In genomic region chr16:82653550-82654511, GRCh38 we compare ENCODE assay signal across 8 cellular contexts. TPM values are rescaled to one million over a fixed set of nuclear protein-coding genes. Genes with fewer than 3 reads are reported as not detected.
DNase-seq lines count a peak whose midpoint lies in the region; ATAC-seq lines count a peak whose summit lies in the region.

No MANE protein-coding gene starts in this region.

- in situ Hi-C loops in KBM-7 (cut with MboI; ENCODE audit: low pct_unique_long_range_greater_than_20kb, low sequenced_read_pairs), result no loop called here

- ATAC-seq in GM21786 (IDR thresholded peaks at IDR 0.05; ENCODE audit: unreplicated experiment) (peak; percentile 76), left cardiac atrium (peak; percentile 76 to 94)

- peak; percentile 86 for DNase-seq in GM03348 (ENCODE audit: low spot score)
- peak; percentile 83 for DNase-seq in KBM-7
- peak; percentile 25 for DNase-seq in activated T-cell treated with anti-CD3 and anti-CD28 coated beads, Interleukin-2, amount 50 U/mL, for 1 hour
- no peak for DNase-seq in left cardiac atrium
- peak; percentile 15 for DNase-seq in stimulated activated CD8-positive, alpha-beta memory T cell treated with anti-CD3 and anti-CD28 coated beads, Interleukin-15, amount 100 ng/mL, for 1 hour (ENCODE audit: low read depth)
- no peak for DNase-seq in NCI-H1930 (lab: John Stamatoyannopoulos, UW)
- no peak for DNase-seq in NCI-H524 (lab: John Stamatoyannopoulos, UW)

- intact Hi-C loops in left cardiac atrium (cut with DNase I), result no loop called here

RNA-seq across cellular contexts. Expression of gene CDH13, which starts 27.1 kb away (rescaled TPM):
- 100 to 1,000 TPM in 1 of 2 donors, 10 to 100 TPM in 1; 68.6 to 100 TPM for total RNA-seq in left cardiac atrium

Comparison
In these comparisons a context has a peak if more than half of its experiments do, and no peak if none do; other contexts are left out.
1. DNase-seq: peak in GM03348 (single experiment), KBM-7 (single experiment), activated T-cell treated with anti-CD3 and anti-CD28 coated beads, Interleukin-2, amount 50 U/mL, for 1 hour (single experiment) and stimulated activated CD8-positive, alpha-beta memory T cell treated with anti-CD3 and anti-CD28 coated beads, Interleukin-15, amount 100 ng/mL, for 1 hour (single experiment); none in left cardiac atrium (single experiment), NCI-H1930 (0 of 2) and NCI-H524 (0 of 2).